ENCODE assay signal across 15 cellular contexts in genomic region chr1:235069171-235069570, GRCh38. TPM values are rescaled to one million over a fixed set of nuclear protein-coding genes. Genes with fewer than 3 reads are reported as not detected.
A peak's percentile ranks its signal among the peaks of the same experiment; 100 is the strongest.
DNase-seq lines count a peak whose midpoint lies in the region; ATAC-seq, FAIRE-seq and TF ChIP-seq lines count a peak whose summit lies in the region.
"Had no signal": no experiment of that assay in that cellular context is flagged by ENCODE, and none has a peak within 500 bp of the region (broad histone marks: within the 10 kb centered on the region; RNA-seq: fewer than 3 reads in every experiment).

No MANE protein-coding gene starts in this region.

- TF ChIP-seq POLR2A in adrenal gland (IDR thresholded peaks at IDR 0.05) (no peak), spleen (IDR thresholded peaks at IDR 0.05) (no peak)

- no peak for FAIRE-seq in kidney (lab: Jason Lieb, UNC)
- FAIRE-seq: pancreas had no signal

- peak overlapping the region in 4 of 5 donors; percentile 4 to 58 (median 38) for H3K27ac ChIP-seq in adrenal gland
- peak overlapping the region; percentile 84 to 92 for H3K27ac ChIP-seq in kidney (ENCODE audit: low read depth in 2 of 2, low read length in 2 of 2)
- peak overlapping the region in 20 of 21 experiments; percentile 70 to 93 (median 88) for H3K27ac ChIP-seq in skin epidermis
- peak overlapping the region in 1 of 8 donors; percentile 50 for H3K27ac ChIP-seq in spleen

- H3K27ac Mint-ChIP-seq in HFFc6 = peak overlapping the region; percentile 52; the same call in 1 of the 2 replicates
- H3K27ac Mint-ChIP-seq: activated T-cell treated with anti-CD3 and anti-CD28 coated beads, Interleukin-2, amount 50 U/mL, for 72 hours had no signal

- peaks cover 42% of the 10 kb centered on the region for H3K4me1 Mint-ChIP-seq in HFFc6 (ENCODE audit: low read depth)

- intact Hi-C loops in adrenal gland (cut with DNase I) = loop anchor here in 1 of 2 donors (10.0 kb wide), 1 partner anchor 64 kb away; no protein-coding TSS in a partner anchor
- intact Hi-C loops in kidney (cut with DNase I) = no loop called here
- intact Hi-C loops in spleen (cut with DNase I; ENCODE audit: low total_unique reads) = no loop called here

- no peak overlapping the region for H3K4me3 ChIP-seq in adrenal gland
- no peak overlapping the region for H3K4me3 ChIP-seq in kidney (ENCODE audit: low read length in 2 of 2)
- no peak overlapping the region for H3K4me3 ChIP-seq in skin epidermis
- H3K4me3 ChIP-seq in spleen = no peak overlapping the region
- H3K4me3 ChIP-seq: coronary artery, pancreas, testis had no signal

- H3K4me1 ChIP-seq in adrenal gland (replicated peaks in 1 of 2) = peaks cover 15% of the 10 kb centered on the region in 2 donors
- peaks cover 39 to 44% of the 10 kb centered on the region in 2 donors for H3K4me1 ChIP-seq in kidney (ENCODE audit: control insufficient read depth in 1 of 2, insufficient read depth in 1 of 2, low read depth in 1 of 2, low read length in 2 of 2)
- H3K4me1 ChIP-seq in spleen = peaks cover 2 to 43% (median 11%) of the 10 kb centered on the region in 6 donors

- no peak for ATAC-seq in GM18520 (IDR thresholded peaks at IDR 0.05; ENCODE audit: unreplicated experiment)
- ATAC-seq: activated T-cell treated with anti-CD3 and anti-CD28 coated beads, Interleukin-2, amount 50 U/mL, for 72 hours; pancreas had no signal

- TF ChIP-seq CTCF in HFFc6 (IDR thresholded peaks at IDR 0.05) = no peak
- TF ChIP-seq CTCF in adrenal gland (IDR thresholded peaks at IDR 0.05) = no peak
- no peak for TF ChIP-seq CTCF in kidney (IDR thresholded peaks at IDR 0.05; ENCODE audit: borderline replicate concordance, extremely low read depth, insufficient read depth)
- no peak for TF ChIP-seq CTCF in spleen (IDR thresholded peaks at IDR 0.05 in 8 of 11, conservative IDR thresholded peaks at IDR 0.05 in 3 of 11)

- no peaks in the 10 kb centered on the region for H3K36me3 ChIP-seq in adrenal gland (replicated peaks in 1 of 2)
- H3K36me3 ChIP-seq in kidney (ENCODE audit: control insufficient read depth in 1 of 2, insufficient read depth in 2 of 2, low read length in 2 of 2) = no peaks in the 10 kb centered on the region
- H3K36me3 ChIP-seq in spleen = no peaks in the 10 kb centered on the region
- H3K36me3 ChIP-seq: pancreas had no signal

- H3K9me3 ChIP-seq in adrenal gland (replicated peaks in 1 of 3) (no peaks in the 10 kb centered on the region), kidney (ENCODE audit: control insufficient read depth in 1 of 2, low read length in 2 of 2) (no peaks in the 10 kb centered on the region), spleen (no peaks in the 10 kb centered on the region)
- H3K9me3 ChIP-seq: pancreas, testis had no signal

- WGBS in adrenal gland, 4 donors = 90 to 98% (median 93%) methylated on average over 5 of the region's 5 CpGs
- 92 to 95% (median 93%) methylated on average over 5 of the region's 5 CpGs for WGBS in spleen, 5 donors

- no peaks in the 10 kb centered on the region for H3K9me3 Mint-ChIP-seq in HFFc6
- H3K9me3 Mint-ChIP-seq: activated T-cell treated with anti-CD3 and anti-CD28 coated beads, Interleukin-2, amount 50 U/mL, for 72 hours had no signal

- H3K27me3 ChIP-seq in adrenal gland (no peaks in the 10 kb centered on the region), spleen (replicated peaks in 1 of 7) (no peaks in the 10 kb centered on the region)
- H3K27me3 ChIP-seq: pancreas, testis had no signal

- no peaks in the 10 kb centered on the region for H3K27me3 Mint-ChIP-seq in HFFc6 (ENCODE audit: insufficient read depth)

- no peaks in the 10 kb centered on the region for H3K36me3 Mint-ChIP-seq in HFFc6 (ENCODE audit: low read depth)

- no peak overlapping the region for H3K9ac ChIP-seq in kidney (ENCODE audit: low read length in 2 of 2)

- no peak overlapping the region for H3K4me3 Mint-ChIP-seq in HFFc6
- H3K4me3 Mint-ChIP-seq: activated T-cell treated with anti-CD3 and anti-CD28 coated beads, Interleukin-2, amount 50 U/mL, for 72 hours had no signal

- no peak for DNase-seq in HFFc6
- no peak for DNase-seq in adrenal gland
- no peak for DNase-seq in kidney
- DNase-seq in NCI-H1436 (lab: John Stamatoyannopoulos, UW) = no peak
- no peak for DNase-seq in NCI-H2029 treated with DMSO at 0.1 percent for 48 hours (lab: John Stamatoyannopoulos, UW)
- DNase-seq in spleen = no peak
- DNase-seq: activated CD4-positive, alpha-beta T cell treated with anti-CD3 and anti-CD28 coated beads, Interleukin-2, amount 50 U/mL, for 48 hours; activated T-cell treated with anti-CD3 and anti-CD28 coated beads, Interleukin-2, amount 50 U/mL, for 72 hours; midbrain; NCI-H2029 had no signal

RNA-seq across cellular contexts. Expression of gene TOMM20, which starts 59.5 kb away (rescaled TPM):
- total RNA-seq in HFFc6 (2021; fragmentation: NEBNext Ultra II Directional; extraction: Animal tissue kit (Norgen Biotek cat#: 25700)) = 100 to 1,000 TPM in 5 of 6 experiments, 10 to 100 TPM in 1; 98.4 to 126 (median 110) TPM
- total RNA-seq in adrenal gland (100 to 1,000 TPM in 5 of 8 donors, 10 to 100 TPM in 3; 84.5 to 144 (median 121) TPM), kidney (102 TPM), spleen (10 to 100 TPM; 59.6 to 79.9 (median 68.9) TPM)
- polyA plus RNA-seq in adrenal gland (100 to 1,000 TPM in 1 of 3 donors, 10 to 100 TPM in 2; 61.7 to 116 (median 62.7) TPM), kidney (ENCODE audit: insufficient read depth, low read depth, low replicate concordance) (96.4 TPM), spleen (10 to 100 TPM; 46.6 to 56.8 (median 47.6) TPM)
